8 cellular contexts compared by ENCODE assay signal in the genomic region with DNA sequence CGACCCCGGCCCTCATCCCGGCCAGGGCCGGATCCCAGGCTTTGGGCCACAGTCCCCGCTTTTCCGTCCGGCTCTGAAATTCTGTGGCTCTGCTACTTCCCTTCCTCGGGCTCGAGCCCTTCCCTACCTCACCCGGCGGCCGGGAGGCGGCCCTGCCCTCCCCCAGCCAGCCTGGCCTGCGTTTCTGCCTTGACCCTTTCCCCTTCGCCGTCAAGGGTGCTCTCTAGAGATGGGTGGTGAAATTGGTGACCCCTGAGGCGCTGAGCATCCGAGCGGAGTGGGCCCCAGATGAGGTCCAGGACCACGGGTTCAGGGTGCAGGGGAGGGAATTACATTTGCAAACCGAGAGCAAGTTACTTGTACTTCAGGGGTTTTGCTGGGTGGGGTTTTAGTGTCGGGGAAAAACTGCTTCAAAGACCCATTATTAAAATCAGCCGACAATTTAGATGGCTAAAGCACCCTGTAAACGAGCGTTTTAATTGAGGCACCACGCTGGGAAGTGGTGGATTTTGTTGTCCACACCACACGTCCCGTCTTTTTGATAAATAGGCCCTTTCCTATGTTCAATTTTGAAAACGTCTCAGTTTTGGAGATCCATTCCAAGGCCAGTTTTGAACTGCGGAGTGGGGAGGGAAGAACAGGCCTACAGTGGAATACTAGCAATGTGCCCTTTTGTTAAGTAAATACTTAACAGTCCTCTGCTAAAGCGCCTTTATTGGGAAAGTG. TPM values are rescaled to one million over a fixed set of nuclear protein-coding genes. Genes with fewer than 3 reads are reported as not detected.
DNase-seq lines count a peak whose midpoint lies in the region; ATAC-seq and TF ChIP-seq lines count a peak whose summit lies in the region.

No MANE protein-coding gene starts in this region.

- peaks cover 10% of the 10 kb centered on the region for H3K4me1 ChIP-seq in psoas muscle

- H3K36me3 ChIP-seq in psoas muscle (ENCODE audit: insufficient read depth in 1 of 2, low read depth in 1 of 2) = no peaks in the 10 kb centered on the region

- WGBS in psoas muscle, 3 donors = 49 to 53% (median 53%) methylated on average over 31 of the region's 31 CpGs

- H3K9me3 ChIP-seq in psoas muscle = no peaks in the 10 kb centered on the region

- peaks cover 14 to 69% (median 14%) of the 10 kb centered on the region in 3 donors for H3K27me3 ChIP-seq in psoas muscle (ENCODE audit: insufficient read depth in 3 of 3, low read length in 2 of 3)

- intact Hi-C loops in psoas muscle (cut with DNase I) = no loop called here

- TF ChIP-seq CTCF in psoas muscle (IDR thresholded peaks at IDR 0.05) = no peak

- peak; percentile 68 for DNase-seq in NCI-H2227 treated with DMSO at 0.1 percent for 48 hours (lab: John Stamatoyannopoulos, UW)
- DNase-seq in epithelial cell of prostate (ENCODE audit: low read depth, low spot score) = no peak
- no peak for DNase-seq in psoas muscle
- DNase-seq in germinal center (ENCODE audit: low spot score) = no peak
- no peak for DNase-seq in epidermal melanocyte (ENCODE audit: insufficient read length, low spot score)
- no peak for DNase-seq in foreskin melanocyte

- ATAC-seq in GM19395 (IDR thresholded peaks at IDR 0.05; ENCODE audit: unreplicated experiment) = peak; percentile 2
- ATAC-seq in psoas muscle = no peak
- ATAC-seq in HG03139 (IDR thresholded peaks at IDR 0.05; ENCODE audit: unreplicated experiment) = no peak

- H3K27ac ChIP-seq in epithelial cell of prostate (peak overlapping the region; percentile 97), psoas muscle (peak overlapping the region; percentile 17)

- H3K4me3 ChIP-seq in psoas muscle = peak overlapping the region; percentile 71

RNA-seq across cellular contexts. Expression of gene TFAP2A, which starts 9.9 kb away (rescaled TPM):
- total RNA-seq in psoas muscle = under 1 TPM in 1 of 4 donors, not detected in 3; 0.15 TPM
- under 1 TPM in 1 of 3 donors, not detected in 2; under 0.01 TPM for polyA plus RNA-seq in psoas muscle
